In genomic region chr4:124480061-124480460, GRCh38 we compare ENCODE assay signal across 29 cellular contexts.
"Had no signal": no experiment of that assay in that cellular context is flagged by ENCODE, and none has a peak within 500 bp of the region (broad histone marks: within the 10 kb centered on the region; RNA-seq: fewer than 3 reads in every experiment).

No MANE protein-coding gene starts in this region.

- H3K27ac Mint-ChIP-seq: dendritic cell treated with granulocyte-macrophage colony-stimulating factor and Interleukin-4, amounts not matched to agents 40 ng/mL and 50 ng/mL, for 4 days; effector memory CD8-positive, alpha-beta T cell; endodermal cell had no signal

- H3K9me3 Mint-ChIP-seq: endodermal cell had no signal

- H3K27me3 Mint-ChIP-seq: dendritic cell treated with granulocyte-macrophage colony-stimulating factor and Interleukin-4, amounts not matched to agents 40 ng/mL and 50 ng/mL, for 4 days; effector memory CD8-positive, alpha-beta T cell had no signal

- H3K27me3 ChIP-seq: colonic mucosa, dorsolateral prefrontal cortex, esophagus muscularis mucosa, esophagus squamous epithelium, foreskin keratinocyte, gastrocnemius medialis, gastroesophageal sphincter, heart left ventricle, heart right ventricle had no signal

- ATAC-seq: effector memory CD8-positive, alpha-beta T cell; esophagus mucosa; foreskin keratinocyte; gastrocnemius medialis; gastroesophageal sphincter; heart left ventricle; heart right ventricle had no signal

- H3K4me3 ChIP-seq: colonic mucosa, coronary artery, dorsolateral prefrontal cortex, esophagus muscularis mucosa, esophagus squamous epithelium, gastrocnemius medialis, gastroesophageal sphincter, heart left ventricle, heart right ventricle had no signal

- H3K27ac ChIP-seq: colonic mucosa, coronary artery, dorsolateral prefrontal cortex, epithelial cell of prostate, esophagus muscularis mucosa, esophagus squamous epithelium, foreskin keratinocyte, gastrocnemius medialis, gastroesophageal sphincter, heart left ventricle had no signal

- DNase-seq: colonic mucosa; cortex of kidney; dermis blood vessel endothelial cell; dorsolateral prefrontal cortex; effector CD4-positive, alpha-beta T cell; effector CD8-positive, alpha-beta T cell; effector memory CD4-positive, alpha-beta T cell; effector memory CD8-positive, alpha-beta T cell; endodermal cell; erythroblast; esophagus squamous epithelium; foreskin fibroblast; foreskin keratinocyte; foreskin melanocyte; gastrocnemius medialis; glutamatergic neuron; head of caudate nucleus; heart left ventricle; heart right ventricle had no signal

- H3K4me3 Mint-ChIP-seq: dendritic cell treated with granulocyte-macrophage colony-stimulating factor and Interleukin-4, amounts not matched to agents 40 ng/mL and 50 ng/mL, for 4 days; effector memory CD8-positive, alpha-beta T cell; endodermal cell had no signal

- H3K4me1 ChIP-seq: colonic mucosa, esophagus muscularis mucosa, esophagus squamous epithelium, foreskin keratinocyte, gastrocnemius medialis, gastroesophageal sphincter had no signal

- FAIRE-seq: colon, endometrium, endothelial cell of umbilical vein, frontal cortex had no signal

- H3K9me3 ChIP-seq: colonic mucosa, esophagus muscularis mucosa, esophagus squamous epithelium, gastrocnemius medialis, gastroesophageal sphincter, heart left ventricle, heart right ventricle had no signal

- H3K36me3 ChIP-seq: colonic mucosa, esophagus muscularis mucosa, esophagus squamous epithelium, gastrocnemius medialis, gastroesophageal sphincter, heart left ventricle, heart right ventricle had no signal
